In genomic region chr3:132803889-132804288, GRCh38 we compare ENCODE assay signal across 11 cellular contexts.
DNase-seq lines count a peak whose midpoint lies in the region; TF ChIP-seq lines count a peak whose summit lies in the region.
"Had no signal": no experiment of that assay in that cellular context is flagged by ENCODE, and none has a peak within 500 bp of the region (broad histone marks: within the 10 kb centered on the region; RNA-seq: fewer than 3 reads in every experiment).

No MANE protein-coding gene starts in this region.

- dilution Hi-C loops in mammary epithelial cell (cut with HindIII; ENCODE audit: low sequenced_read_pairs): no loop called here

- peak; percentile 2 for DNase-seq in mammary epithelial cell
- peak; percentile 36 to 74 for DNase-seq in trophoblast cell
- no peak for DNase-seq in NCI-H2171 (lab: John Stamatoyannopoulos, UW)
- DNase-seq in suprapubic skin (ENCODE audit: low spot score in 2 of 2): no peak
- no peak for DNase-seq in stimulated activated CD4-positive, alpha-beta T cell treated with anti-CD3 and anti-CD28 coated beads, Interleukin-2, amount 100 ng/mL, for 48 hours
- DNase-seq: activated CD4-positive, CD25-positive, alpha-beta regulatory T cell treated with anti-CD3 and anti-CD28 coated beads, Interleukin-2, amount 50 U/mL, for 72 hours; caudate nucleus; DMS79; esophagus squamous epithelium had no signal

- no peak overlapping the region for H2AK5ac ChIP-seq in trophoblast cell (ENCODE audit: low read length)

- CTCF ChIA-PET in mammary epithelial cell (lab: Charles Lee; ENCODE audit: low non-redundant PET): no interaction called here

- no peak overlapping the region for H4K12ac ChIP-seq in trophoblast cell (ENCODE audit: low read depth, low read length)

- H3F3A ChIP-seq in Loucy (ENCODE audit: low read depth): no peaks in the 10 kb centered on the region

- in situ Hi-C loops in mammary epithelial cell (cut with MboI; ENCODE audit: low sequenced_read_pairs in 2 of 2): no loop called here

- H3K18ac ChIP-seq in trophoblast cell (ENCODE audit: low read length): no peak overlapping the region

- H3K79me2 ChIP-seq in Loucy (ENCODE audit: insufficient read depth, low read length) (no peaks in the 10 kb centered on the region), mammary epithelial cell (ENCODE audit: insufficient read depth, low read length) (no peaks in the 10 kb centered on the region), trophoblast cell (ENCODE audit: control insufficient read depth, insufficient read depth, low read length, poor library complexity) (no peaks in the 10 kb centered on the region)

- H3K4ac ChIP-seq in trophoblast cell (ENCODE audit: low read depth, low read length): no peak overlapping the region

- H2BK12ac ChIP-seq in trophoblast cell (ENCODE audit: low read length): peak overlapping the region; percentile 46

- H2AFZ ChIP-seq in Loucy (ENCODE audit: low read length) (no peak overlapping the region), mammary epithelial cell (ENCODE audit: low read depth, low read length) (no peak overlapping the region), trophoblast cell (ENCODE audit: insufficient read depth, low read length, poor library complexity) (no peak overlapping the region)

- H3K4me3 ChIP-seq in Loucy (ENCODE audit: low read length, poor library complexity, severe bottlenecking): no peak overlapping the region
- H3K4me3 ChIP-seq in mammary epithelial cell (replicated peaks in 1 of 3; ENCODE audit: insufficient read depth in 1 of 3, low read depth in 2 of 3, low read length in 3 of 3): no peak overlapping the region
- no peak overlapping the region for H3K4me3 ChIP-seq in trophoblast cell (ENCODE audit: low read depth, low read length)
- H3K4me3 ChIP-seq in suprapubic skin: no peak overlapping the region
- H3K4me3 ChIP-seq: esophagus squamous epithelium had no signal

- H4K8ac ChIP-seq in trophoblast cell (ENCODE audit: low read depth, low read length): peak overlapping the region; percentile 3

- H3K27ac ChIP-seq in mammary epithelial cell (ENCODE audit: insufficient read depth, low read depth, low read length) (no peak overlapping the region), trophoblast cell (ENCODE audit: low read depth, low read length) (peak overlapping the region; percentile 88), suprapubic skin (no peak overlapping the region)
- H3K27ac ChIP-seq: esophagus squamous epithelium had no signal

- 46% methylated on average over 2 of the region's 4 CpGs for WGBS in mammary epithelial cell (ENCODE audit: low coverage, missing lambda C conversion rate)
- no CpG with 5 or more reads among the region's 4 CpGs for WGBS in trophoblast cell (ENCODE audit: extremely low coverage, insufficient coverage, insufficient read length)
- 84% methylated on average over 4 of the region's 4 CpGs for WGBS in suprapubic skin

- no peaks in the 10 kb centered on the region for H3K4me1 ChIP-seq in Loucy (ENCODE audit: insufficient read depth, low read length, poor library complexity, severe bottlenecking)
- peaks cover 5% of the 10 kb centered on the region for H3K4me1 ChIP-seq in mammary epithelial cell (ENCODE audit: insufficient read depth, low read length)
- peaks cover 6 to 19% of the 10 kb centered on the region in 2 experiments for H3K4me1 ChIP-seq in trophoblast cell (ENCODE audit: control insufficient read depth in 1 of 2, insufficient read depth in 2 of 2, low read length in 2 of 2)
- no peaks in the 10 kb centered on the region for H3K4me1 ChIP-seq in suprapubic skin
- H3K4me1 ChIP-seq: esophagus squamous epithelium had no signal

- peak overlapping the region; percentile 26 for H2BK120ac ChIP-seq in trophoblast cell (ENCODE audit: insufficient read depth, low read length, poor library complexity)

- H3K27me3 ChIP-seq in Loucy (ENCODE audit: insufficient read depth, low read length, poor library complexity, severe bottlenecking): no peaks in the 10 kb centered on the region
- H3K27me3 ChIP-seq in mammary epithelial cell (ENCODE audit: insufficient read depth, low read length): no peaks in the 10 kb centered on the region
- H3K27me3 ChIP-seq in trophoblast cell (ENCODE audit: insufficient read depth, low read length): no peaks in the 10 kb centered on the region
- no peaks in the 10 kb centered on the region for H3K27me3 ChIP-seq in suprapubic skin
- H3K27me3 ChIP-seq: esophagus squamous epithelium had no signal

- H3K9me3 ChIP-seq in Loucy (ENCODE audit: insufficient read depth, low read depth, low read length): no peaks in the 10 kb centered on the region
- H3K9me3 ChIP-seq in mammary epithelial cell (replicated peaks; ENCODE audit: insufficient read depth, low read length): no peaks in the 10 kb centered on the region
- H3K9me3 ChIP-seq in trophoblast cell (ENCODE audit: insufficient read depth, low read depth, low read length): no peaks in the 10 kb centered on the region
- H3K9me3 ChIP-seq in suprapubic skin: no peaks in the 10 kb centered on the region
- H3K9me3 ChIP-seq: esophagus squamous epithelium had no signal

- H3K36me3 ChIP-seq in Loucy (ENCODE audit: insufficient read depth, low read length) (no peaks in the 10 kb centered on the region), mammary epithelial cell (ENCODE audit: insufficient read depth, low read length) (no peaks in the 10 kb centered on the region), trophoblast cell (ENCODE audit: control insufficient read depth in 1 of 2, insufficient read depth in 2 of 2, low read length in 2 of 2) (no peaks in the 10 kb centered on the region), suprapubic skin (no peaks in the 10 kb centered on the region)
- H3K36me3 ChIP-seq: esophagus squamous epithelium had no signal

- no TSS peak for BruUV-seq in mammary epithelial cell (replicated peaks; lab: Mats Ljungman, UMichigan)

- TF ChIP-seq EP300 in suprapubic skin (IDR thresholded peaks at IDR 0.05): no peak

- 0 out of 3 replicates have a peak, but pooled peaks have one; percentile 17 for TF ChIP-seq CTCF in GM12872 (IDR thresholded peaks at IDR 0.05; ENCODE audit: insufficient read depth, low read depth, low read length)
- TF ChIP-seq CTCF in Loucy (conservative IDR thresholded peaks at IDR 0.05; ENCODE audit: low read length): peak; percentile 30; the same call in 1 of the 2 replicates
- TF ChIP-seq CTCF in mammary epithelial cell (conservative IDR thresholded peaks at IDR 0.05 in 1 of 2, IDR thresholded peaks at IDR 0.05 in 1 of 2; ENCODE audit: extremely low read depth in 1 of 2, insufficient read depth in 1 of 2, low read depth in 1 of 2, low read length in 2 of 2): no peak
- TF ChIP-seq CTCF in suprapubic skin (IDR thresholded peaks at IDR 0.05): no peak

- H3K79me1 ChIP-seq in trophoblast cell (ENCODE audit: low read length): peaks cover 7% of the 10 kb centered on the region

- H3K9ac ChIP-seq in Loucy (ENCODE audit: low read depth, low read length, poor library complexity, severe bottlenecking) (no peak overlapping the region), mammary epithelial cell (ENCODE audit: insufficient read depth, low read length) (no peak overlapping the region), trophoblast cell (ENCODE audit: low read length) (no peak overlapping the region)

- H3K14ac ChIP-seq in trophoblast cell (ENCODE audit: low read length): peak overlapping the region; percentile 2

- peak overlapping the region; percentile 45 for H2BK5ac ChIP-seq in trophoblast cell (ENCODE audit: low read depth, low read length, poor library complexity)

- H4K91ac ChIP-seq in trophoblast cell (ENCODE audit: low read depth, low read length): no peak overlapping the region

- H4K20me1 ChIP-seq in Loucy (ENCODE audit: insufficient read depth, low read length, poor library complexity, severe bottlenecking) (no peaks in the 10 kb centered on the region), mammary epithelial cell (ENCODE audit: insufficient read depth, low read length) (no peaks in the 10 kb centered on the region)

- no peak for TF ChIP-seq POLR2A in suprapubic skin (IDR thresholded peaks at IDR 0.05)

- no peaks in the 10 kb centered on the region for H3K9me2 ChIP-seq in Loucy (replicated peaks; ENCODE audit: low read depth, low read length)

- no peak overlapping the region for H3K4me2 ChIP-seq in Loucy (ENCODE audit: low read depth, low read length, poor library complexity, severe bottlenecking)
- H3K4me2 ChIP-seq in mammary epithelial cell (ENCODE audit: insufficient read depth, low read depth, low read length): no peak overlapping the region
- H3K4me2 ChIP-seq in trophoblast cell (ENCODE audit: low read length): peak overlapping the region; percentile 51

- no peak overlapping the region for H3K23ac ChIP-seq in trophoblast cell (ENCODE audit: low read length)

- intact Hi-C loops in mammary epithelial cell (cut with micrococcal nuclease): no loop called here

Comparison
In these comparisons a context has a peak if more than half of its experiments do, and no peak if none do; other contexts are left out.
1. CTCF ChIP-seq: peak in GM12872 (single experiment) and Loucy (single experiment); none in mammary epithelial cell (0 of 2) and suprapubic skin (0 of 2).
2. DNase-seq: peak in mammary epithelial cell (single experiment) and trophoblast cell (2 of 2); none in NCI-H2171 (single experiment), suprapubic skin (0 of 2) and stimulated activated CD4-positive, alpha-beta T cell treated with anti-CD3 and anti-CD28 coated beads, Interleukin-2, amount 100 ng/mL, for 48 hours (0 of 2).